Comparison of ENCODE assay signal across 24 cellular contexts in genomic region chr20:37011147-37011546, GRCh38.
"Had no signal": no experiment of that assay in that cellular context is flagged by ENCODE, and none has a peak within 500 bp of the region (broad histone marks: within the 10 kb centered on the region; RNA-seq: fewer than 3 reads in every experiment).

No MANE protein-coding gene starts in this region.

- ATAC-seq: activated naive CD8-positive, alpha-beta T cell treated with anti-CD3 and anti-CD28 coated beads, Interleukin-2, amount 50 U/mL, for 24 hours; foreskin keratinocyte; natural killer cell treated with Interleukin-12 subunit alpha and Interleukin-12 subunit beta and Interleukin-15 and Interleukin-18, amount 100 ng/mL, for 72 hours; right cardiac atrium; upper lobe of right lung had no signal

- H3K27ac Mint-ChIP-seq: activated naive CD8-positive, alpha-beta T cell treated with anti-CD3 and anti-CD28 coated beads, Interleukin-2, amount 50 U/mL, for 24 hours; dendritic cell treated with granulocyte-macrophage colony-stimulating factor and Interleukin-4, amounts not matched to agents 40 ng/mL and 50 ng/mL, for 4 days; natural killer cell treated with Interleukin-12 subunit alpha and Interleukin-12 subunit beta and Interleukin-15 and Interleukin-18, amount 100 ng/mL, for 72 hours; stimulated activated naive CD8-positive, alpha-beta T cell treated with anti-CD3 and anti-CD28 coated beads, Interleukin-15, Interleukin-2, amounts not matched to agents 100 ng/mL and 50 ng/mL, for 24 hours had no signal

- DNase-seq: activated CD4-positive, CD25-positive, alpha-beta regulatory T cell treated with anti-CD3 and anti-CD28 coated beads, Interleukin-2, amount 50 U/mL, for 72 hours; activated effector memory CD4-positive, alpha-beta T cell treated with Interleukin-2 at 50 U/mL for 16 hours; activated naive CD4-positive, alpha-beta T cell treated with anti-CD3 and anti-CD28 coated beads, Interleukin-2, amount 50 U/mL, for 16 hours; activated naive CD8-positive, alpha-beta T cell treated with anti-CD3 and anti-CD28 coated beads, Interleukin-2, amount 50 U/mL, for 24 hours; anterior cingulate cortex; brain microvascular endothelial cell; caudate nucleus; effector CD4-positive, alpha-beta T cell; erythroblast; foreskin keratinocyte; kidney; left ventricle myocardium inferior; right cardiac atrium; SK-N-SH; stimulated activated CD4-positive, alpha-beta T cell treated with anti-CD3 and anti-CD28 coated beads, Interleukin-12 subunit alpha, Interleukin-12 subunit beta, amount 100 ng/mL, for 4 hours; stimulated activated CD4-positive, alpha-beta T cell treated with anti-CD3 and anti-CD28 coated beads, Interleukin-4, amount 100 ng/mL, for 4 hours; substantia nigra; thyroid gland; upper lobe of right lung; WERI-Rb-1 had no signal

- H3K27me3 ChIP-seq: brain microvascular endothelial cell, foreskin keratinocyte, thyroid gland, upper lobe of right lung had no signal

- H3K9me3 Mint-ChIP-seq: activated naive CD8-positive, alpha-beta T cell treated with anti-CD3 and anti-CD28 coated beads, Interleukin-2, amount 50 U/mL, for 24 hours; dendritic cell treated with granulocyte-macrophage colony-stimulating factor and Interleukin-4, amounts not matched to agents 40 ng/mL and 50 ng/mL, for 4 days; natural killer cell treated with Interleukin-12 subunit alpha and Interleukin-12 subunit beta and Interleukin-15 and Interleukin-18, amount 100 ng/mL, for 72 hours; stimulated activated naive CD8-positive, alpha-beta T cell treated with anti-CD3 and anti-CD28 coated beads, Interleukin-15, Interleukin-2, amounts not matched to agents 100 ng/mL and 50 ng/mL, for 24 hours had no signal

- H3K9me3 ChIP-seq: left ventricle myocardium inferior, prostate gland, SK-N-SH, thyroid gland, upper lobe of right lung had no signal

- H3K27ac ChIP-seq: brain microvascular endothelial cell, foreskin keratinocyte, left ventricle myocardium inferior, prostate gland, thyroid gland, upper lobe of right lung, WERI-Rb-1 had no signal

- H3K4me3 Mint-ChIP-seq: activated naive CD8-positive, alpha-beta T cell treated with anti-CD3 and anti-CD28 coated beads, Interleukin-2, amount 50 U/mL, for 24 hours; dendritic cell treated with granulocyte-macrophage colony-stimulating factor and Interleukin-4, amounts not matched to agents 40 ng/mL and 50 ng/mL, for 4 days; natural killer cell treated with Interleukin-12 subunit alpha and Interleukin-12 subunit beta and Interleukin-15 and Interleukin-18, amount 100 ng/mL, for 72 hours; stimulated activated naive CD8-positive, alpha-beta T cell treated with anti-CD3 and anti-CD28 coated beads, Interleukin-15, Interleukin-2, amounts not matched to agents 100 ng/mL and 50 ng/mL, for 24 hours had no signal

- H3K27me3 Mint-ChIP-seq: activated naive CD8-positive, alpha-beta T cell treated with anti-CD3 and anti-CD28 coated beads, Interleukin-2, amount 50 U/mL, for 24 hours; dendritic cell treated with granulocyte-macrophage colony-stimulating factor and Interleukin-4, amounts not matched to agents 40 ng/mL and 50 ng/mL, for 4 days; natural killer cell treated with Interleukin-12 subunit alpha and Interleukin-12 subunit beta and Interleukin-15 and Interleukin-18, amount 100 ng/mL, for 72 hours; stimulated activated naive CD8-positive, alpha-beta T cell treated with anti-CD3 and anti-CD28 coated beads, Interleukin-15, Interleukin-2, amounts not matched to agents 100 ng/mL and 50 ng/mL, for 24 hours had no signal

- H3K36me3 Mint-ChIP-seq: natural killer cell treated with Interleukin-12 subunit alpha and Interleukin-12 subunit beta and Interleukin-15 and Interleukin-18, amount 100 ng/mL, for 72 hours had no signal
